8 cellular contexts compared by ENCODE assay signal in the genomic region with DNA sequence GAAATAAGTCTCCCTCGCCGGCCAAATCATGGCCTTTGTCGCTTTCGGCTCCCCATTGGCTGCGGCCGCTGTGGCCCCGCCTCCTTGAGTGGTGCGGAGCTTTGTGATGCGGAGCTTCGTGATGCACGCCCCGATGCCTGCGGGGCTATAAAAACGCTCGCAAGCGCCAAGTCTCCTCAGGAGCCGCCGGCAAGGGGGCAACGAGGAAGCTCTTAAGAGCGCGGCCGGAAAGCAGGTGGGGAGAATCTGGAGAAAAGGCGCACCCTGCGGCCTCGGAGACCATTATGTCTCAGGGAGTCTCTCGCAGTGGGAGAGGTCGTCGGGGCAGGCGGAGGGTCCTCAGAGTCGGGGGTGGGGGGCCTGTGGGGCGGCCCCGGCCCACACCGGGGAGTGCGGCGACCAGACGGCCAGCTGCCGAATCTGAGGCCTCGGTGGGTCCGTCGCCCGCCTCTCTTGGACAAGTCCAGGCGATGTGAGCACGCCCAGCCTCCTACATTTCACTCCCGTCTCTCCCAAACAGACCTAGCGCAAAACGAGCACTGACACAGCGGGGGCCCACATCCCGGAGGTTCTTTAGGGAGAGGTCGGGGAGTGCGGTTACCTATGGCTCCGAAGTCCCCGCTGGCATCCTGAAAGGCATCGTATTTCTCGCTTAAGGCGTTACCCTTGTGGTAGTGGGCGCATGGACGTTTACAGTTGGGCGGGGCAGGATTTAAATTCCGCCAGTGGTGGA. TPM values are rescaled to one million over a fixed set of nuclear protein-coding genes. Genes with fewer than 3 reads are reported as not detected.
DNase-seq lines count a peak whose midpoint lies in the region; ATAC-seq and TF ChIP-seq lines count a peak whose summit lies in the region.

A gene with protein sequence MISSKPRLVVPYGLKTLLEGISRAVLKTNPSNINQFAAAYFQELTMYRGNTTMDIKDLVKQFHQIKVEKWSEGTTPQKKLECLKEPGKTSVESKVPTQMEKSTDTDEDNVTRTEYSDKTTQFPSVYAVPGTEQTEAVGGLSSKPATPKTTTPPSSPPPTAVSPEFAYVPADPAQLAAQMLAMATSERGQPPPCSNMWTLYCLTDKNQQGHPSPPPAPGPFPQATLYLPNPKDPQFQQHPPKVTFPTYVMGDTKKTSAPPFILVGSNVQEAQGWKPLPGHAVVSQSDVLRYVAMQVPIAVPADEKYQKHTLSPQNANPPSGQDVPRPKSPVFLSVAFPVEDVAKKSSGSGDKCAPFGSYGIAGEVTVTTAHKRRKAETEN (plus strand): TSS at position 179 of the 733 bp plus-strand sequence. CDS start 4,053 bp downstream, outside the sequence.

- TF ChIP-seq POLR2A in GM19193 (IDR thresholded peaks at IDR 0.05; ENCODE audit: extremely low read depth, insufficient read depth, insufficient read length) (peak; percentile 76), Peyer's patch (IDR thresholded peaks at IDR 0.05) (no peak)

- peak; percentile 87 for ATAC-seq in HG03442 (IDR thresholded peaks at IDR 0.05; ENCODE audit: unreplicated experiment)

- no peaks in the 10 kb centered on the region for H3K9me3 ChIP-seq in Peyer's patch

- peak within 1 kb of the TSS; percentile 97 for H3K4me3 Mint-ChIP-seq in neural crest cell
- H3K4me3 Mint-ChIP-seq in stimulated activated naive CD8-positive, alpha-beta T cell treated with anti-CD3 and anti-CD28 coated beads, Interleukin-15, Interleukin-2, amounts not matched to agents 100 ng/mL and 50 ng/mL, for 24 hours: peak within 1 kb of the TSS; percentile 83

- no peaks in the 10 kb centered on the region for H3K27me3 ChIP-seq in Peyer's patch

- no peaks in the 10 kb centered on the region for H3K36me3 ChIP-seq in Peyer's patch

- no peak for TF ChIP-seq CTCF in Peyer's patch (IDR thresholded peaks at IDR 0.05)
- TF ChIP-seq CTCF in neural crest cell (conservative IDR thresholded peaks at IDR 0.05): no peak

- peaks cover 8% of the 10 kb centered on the region for H3K9me3 Mint-ChIP-seq in neural crest cell
- peaks cover 4% of the 10 kb centered on the region for H3K9me3 Mint-ChIP-seq in stimulated activated naive CD8-positive, alpha-beta T cell treated with anti-CD3 and anti-CD28 coated beads, Interleukin-15, Interleukin-2, amounts not matched to agents 100 ng/mL and 50 ng/mL, for 24 hours

- no peaks in the 10 kb centered on the region for H3K27me3 Mint-ChIP-seq in neural crest cell (ENCODE audit: low read depth)
- peaks cover 19% of the 10 kb centered on the region for H3K27me3 Mint-ChIP-seq in stimulated activated naive CD8-positive, alpha-beta T cell treated with anti-CD3 and anti-CD28 coated beads, Interleukin-15, Interleukin-2, amounts not matched to agents 100 ng/mL and 50 ng/mL, for 24 hours

- H3K4me1 Mint-ChIP-seq in neural crest cell: peaks cover 23% of the 10 kb centered on the region
- H3K4me1 Mint-ChIP-seq in stimulated activated naive CD8-positive, alpha-beta T cell treated with anti-CD3 and anti-CD28 coated beads, Interleukin-15, Interleukin-2, amounts not matched to agents 100 ng/mL and 50 ng/mL, for 24 hours (ENCODE audit: low read depth): peaks cover 27% of the 10 kb centered on the region

- H3K36me3 Mint-ChIP-seq in neural crest cell (ENCODE audit: low read depth): peaks cover 12% of the 10 kb centered on the region
- H3K36me3 Mint-ChIP-seq in stimulated activated naive CD8-positive, alpha-beta T cell treated with anti-CD3 and anti-CD28 coated beads, Interleukin-15, Interleukin-2, amounts not matched to agents 100 ng/mL and 50 ng/mL, for 24 hours (ENCODE audit: low read depth): peaks cover 5% of the 10 kb centered on the region

- DNase-seq in Ammon's horn (ENCODE audit: low spot score): peak; percentile 92
- peak; percentile 64 to 85 (median 79) for DNase-seq in Peyer's patch
- DNase-seq in activated naive CD4-positive, alpha-beta T cell treated with Interleukin-2 at 50 U/mL for 16 hours: peak; percentile 81
- DNase-seq in foreskin melanocyte: peak; percentile 50
- peak; percentile 77 for DNase-seq in neural crest cell (ENCODE audit: low read depth, low spot score)

- H3K27ac ChIP-seq in Peyer's patch: peak within 1 kb of the TSS in 2 of 4 donors; percentile 8 to 39

- peak within 1 kb of the TSS; percentile 94 for H3K27ac Mint-ChIP-seq in neural crest cell (ENCODE audit: unreplicated experiment)
- peak within 1 kb of the TSS; percentile 63 for H3K27ac Mint-ChIP-seq in stimulated activated naive CD8-positive, alpha-beta T cell treated with anti-CD3 and anti-CD28 coated beads, Interleukin-15, Interleukin-2, amounts not matched to agents 100 ng/mL and 50 ng/mL, for 24 hours

- peak within 1 kb of the TSS; percentile 36 to 71 (median 48) for H3K4me3 ChIP-seq in Peyer's patch

- peaks cover 0 to 8% (median 0%) of the 10 kb centered on the region in 4 donors for H3K4me1 ChIP-seq in Peyer's patch

RNA-seq across cellular contexts. Expression of the gene that starts here (rescaled TPM):
- total RNA-seq in Peyer's patch: under 1 TPM in 1 of 4 donors, not detected in 3; 0.67 TPM
- 9.5 and 11.0 TPM in 2 replicates for total RNA-seq in neural crest cell

Comparison
In these comparisons a context has a peak if more than half of its experiments do, and no peak if none do; other contexts are left out.
1. Peak in DNase-seq and H3K4me3 ChIP-seq in Peyer's patch; RNA of the gene not detected or under 1 TPM.